ENCODE assay signal across 28 cellular contexts in the genomic region with DNA sequence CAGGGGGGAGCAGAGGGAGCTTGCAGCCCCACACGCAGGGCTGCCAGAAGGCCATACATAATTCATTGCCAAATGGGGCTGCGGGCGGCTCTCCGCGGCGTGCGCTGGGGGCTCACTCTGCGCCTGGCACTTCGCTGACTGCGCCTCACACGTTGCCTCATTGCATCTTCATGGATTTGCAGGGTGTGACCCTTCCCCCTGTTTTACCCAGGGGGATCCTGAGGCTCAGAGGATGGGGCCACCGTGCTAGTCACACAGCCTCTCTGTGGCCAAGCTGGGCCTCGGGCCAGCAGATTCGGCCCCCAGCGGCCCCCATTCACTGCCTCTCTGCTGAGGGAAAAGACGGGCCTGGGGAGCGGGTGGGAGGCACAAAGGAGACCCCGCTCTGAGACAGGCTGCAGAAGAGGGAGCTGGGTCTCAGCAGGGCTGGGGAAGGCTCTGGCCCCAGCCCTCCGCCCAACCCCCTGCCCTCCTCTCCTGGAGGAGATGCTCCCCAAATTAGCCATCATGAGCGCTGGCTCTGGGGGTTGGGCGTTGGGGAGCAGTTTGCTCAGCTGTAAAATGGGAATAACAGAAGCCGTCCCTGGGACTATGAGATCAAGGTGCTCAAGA.
"Had no signal": no experiment of that assay in that cellular context is flagged by ENCODE, and none has a peak within 500 bp of the region (broad histone marks: within the 10 kb centered on the region; RNA-seq: fewer than 3 reads in every experiment).

No MANE protein-coding gene starts in this region.

- H3K27ac ChIP-seq: body of pancreas, esophagus muscularis mucosa, hepatocyte, left ventricle myocardium inferior, ovary, psoas muscle, vagina, VCaP had no signal

- H3K4me3 ChIP-seq: body of pancreas, esophagus muscularis mucosa, hepatocyte, left ventricle myocardium inferior, ovary, psoas muscle, vagina had no signal

- H3K27me3 ChIP-seq: body of pancreas, esophagus muscularis mucosa, hepatocyte, ovary, vagina had no signal

- H3K36me3 ChIP-seq: ovary had no signal

- H2AFZ ChIP-seq: hepatocyte had no signal

- H3K4me2 ChIP-seq: hepatocyte had no signal

- H3K9me3 ChIP-seq: body of pancreas, left ventricle myocardium inferior, ovary, psoas muscle, vagina had no signal

- H3K79me2 ChIP-seq: hepatocyte had no signal

- FAIRE-seq: endothelial cell of umbilical vein, frontal cortex, small intestine had no signal

- H3K4me1 ChIP-seq: psoas muscle had no signal

- ATAC-seq: activated CD4-positive, CD25-positive, alpha-beta regulatory T cell treated with anti-CD3 and anti-CD28 coated beads, Interleukin-2, amount 50 U/mL, for 24 hours; body of pancreas; naive thymus-derived CD8-positive, alpha-beta T cell had no signal

- DNase-seq: activated CD4-positive, alpha-beta memory T cell treated with anti-CD3 and anti-CD28 coated beads, Interleukin-2, amount 10 ng/mL, durations not matched to agents 7 days and 5 days; activated CD4-positive, alpha-beta T cell treated with anti-CD3 and anti-CD28 coated beads, Interleukin-2, amount 10 ng/mL, durations not matched to agents 24 days and 14 days; activated effector memory CD4-positive, alpha-beta T cell treated with anti-CD3 and anti-CD28 coated beads, Interleukin-2, amount 50 U/mL, for 16 hours; activated naive CD4-positive, alpha-beta T cell treated with anti-CD3 and anti-CD28 coated beads, Interleukin-2, amount 10 ng/mL, durations not matched to agents 7 days and 5 days; activated T-cell treated with anti-CD3 and anti-CD28 coated beads for 4 hours; body of pancreas; caudate nucleus; effector memory CD4-positive, alpha-beta T cell; glutamatergic neuron; immature natural killer cell; kidney glomerular epithelial cell; left ventricle myocardium inferior; ovary; right cardiac atrium; small intestine; stimulated activated CD4-positive, alpha-beta T cell treated with anti-CD3 and anti-CD28 coated beads, Interleukin-15, amount 100 ng/mL, for 24 hours; stimulated activated CD4-positive, alpha-beta T cell treated with anti-CD3 and anti-CD28 coated beads, Interleukin-2, amount 100 ng/mL, for 48 hours; stimulated activated CD8-positive, alpha-beta memory T cell treated with anti-CD3 and anti-CD28 coated beads, Interleukin-4, amount 100 ng/mL, for 48 hours; stimulated activated naive B cell treated with anti-CD40 and anti-IgM and Interleukin-4, amounts not matched to agents 10 μg/mL and 1 μg/mL and 100 μg/mL, for 72 hours had no signal
